ENCODE assay signal across 9 cellular contexts in the genomic region with DNA sequence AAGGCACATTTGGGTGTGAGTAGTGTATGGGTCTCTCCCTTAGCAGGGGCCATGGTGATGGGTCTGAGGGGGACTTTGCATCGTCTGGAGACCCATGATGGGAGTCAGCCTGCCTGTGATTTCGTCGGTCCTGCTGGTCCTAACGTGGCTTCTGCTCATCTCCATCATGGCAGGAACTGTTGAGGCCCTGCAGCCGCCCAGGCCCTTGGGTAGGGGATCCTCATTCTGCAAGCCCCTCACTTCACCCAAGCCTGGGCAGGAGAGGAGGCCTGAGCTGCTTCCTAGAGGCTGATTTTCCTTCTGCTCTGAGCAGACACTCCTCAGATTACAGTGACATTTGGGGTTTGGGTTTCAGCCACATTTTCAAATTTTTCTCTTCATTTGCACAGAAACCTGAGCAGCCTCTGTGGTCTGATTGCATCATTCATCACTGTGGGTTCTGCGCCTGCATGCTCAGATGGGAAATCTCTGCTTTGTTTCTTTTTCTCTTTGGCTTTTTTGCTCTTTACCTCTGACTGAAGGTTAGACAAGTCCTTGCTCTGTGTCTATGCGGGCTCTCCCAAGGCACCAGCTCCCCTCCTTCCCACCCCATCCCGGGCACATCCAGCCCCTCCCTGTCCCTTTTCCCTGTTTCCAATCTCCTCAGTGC.
A peak's percentile ranks its signal among the peaks of the same experiment; 100 is the strongest.
DNase-seq lines count a peak whose midpoint lies in the region; ATAC-seq and TF ChIP-seq lines count a peak whose summit lies in the region.
"Had no signal": no experiment of that assay in that cellular context is flagged by ENCODE, and none has a peak within 500 bp of the region (broad histone marks: within the 10 kb centered on the region; RNA-seq: fewer than 3 reads in every experiment).

No MANE protein-coding gene starts in this region.

- H3K4me1 Mint-ChIP-seq in activated T-cell treated with anti-CD3 and anti-CD28 coated beads, Interleukin-2, amount 50 U/mL, for 72 hours (ENCODE audit: low read depth) = peaks cover 25% of the 10 kb centered on the region
- no peaks in the 10 kb centered on the region for H3K4me1 Mint-ChIP-seq in endothelial cell (ENCODE audit: unreplicated experiment)

- peak overlapping the region; percentile 47 for H3K27ac Mint-ChIP-seq in activated T-cell treated with anti-CD3 and anti-CD28 coated beads, Interleukin-2, amount 50 U/mL, for 72 hours
- H3K27ac Mint-ChIP-seq in endothelial cell (ENCODE audit: unreplicated experiment) = no peak overlapping the region

- TF ChIP-seq EP300 in transverse colon (IDR thresholded peaks at IDR 0.05; ENCODE audit: low read depth) = no peak

- TF ChIP-seq CTCF in GM10266 (IDR thresholded peaks at IDR 0.05; ENCODE audit: control insufficient read depth, insufficient read depth, low read depth, missing control alignments) (no peak), osteoblast (IDR thresholded peaks at IDR 0.05; ENCODE audit: extremely low read depth, low read depth, low read length) (no peak), endothelial cell (IDR thresholded peaks at IDR 0.05; ENCODE audit: unreplicated experiment) (no peak), transverse colon (IDR thresholded peaks at IDR 0.05) (no peak)

- H3K36me3 Mint-ChIP-seq in activated T-cell treated with anti-CD3 and anti-CD28 coated beads, Interleukin-2, amount 50 U/mL, for 72 hours (ENCODE audit: insufficient read depth in 2 of 2) = no peaks in the 10 kb centered on the region
- H3K36me3 Mint-ChIP-seq in endothelial cell (ENCODE audit: low read depth, unreplicated experiment) = no peaks in the 10 kb centered on the region

- ATAC-seq in GM21390 (IDR thresholded peaks at IDR 0.05; ENCODE audit: unreplicated experiment) = peak; percentile 93
- ATAC-seq in HG03565 (IDR thresholded peaks at IDR 0.05; ENCODE audit: unreplicated experiment) = peak; percentile 86
- ATAC-seq in activated T-cell treated with anti-CD3 and anti-CD28 coated beads, Interleukin-2, amount 50 U/mL, for 72 hours (replicated peaks in 1 of 2) = peak; percentile 74 to 82

- intact Hi-C loops in transverse colon (cut with DNase I; ENCODE audit: low total_unique reads) = no loop called here

- no peak overlapping the region for H3K27ac ChIP-seq in osteoblast (ENCODE audit: low read depth, low read length)
- H3K27ac ChIP-seq in transverse colon = no peak overlapping the region
- H3K27ac ChIP-seq: Peyer's patch had no signal

- H3K4me3 ChIP-seq in osteoblast (ENCODE audit: insufficient read depth, low read length) (peak overlapping the region; percentile 14), transverse colon (no peak overlapping the region)
- H3K4me3 ChIP-seq: Peyer's patch had no signal

- H3K4me2 ChIP-seq in osteoblast (ENCODE audit: insufficient read depth, low read length) = peak overlapping the region; percentile 53

- DNase-seq in GM10266 (ENCODE audit: extremely low spot score) = peak; percentile 62
- peak; percentile 51 to 58 for DNase-seq in activated T-cell treated with anti-CD3 and anti-CD28 coated beads, Interleukin-2, amount 50 U/mL, for 72 hours
- DNase-seq in osteoblast (ENCODE audit: insufficient read length, low spot score, missing footprints) = peak; percentile 98
- no peak for DNase-seq in endothelial cell (ENCODE audit: low spot score)
- DNase-seq in COR-L47 (lab: John Stamatoyannopoulos, UW) = no peak
- no peak for DNase-seq in transverse colon

- no peaks in the 10 kb centered on the region for H4K20me1 ChIP-seq in osteoblast (ENCODE audit: insufficient read depth, low read length)

- H3K79me2 ChIP-seq in osteoblast (ENCODE audit: insufficient read depth, low read length) = no peaks in the 10 kb centered on the region

- H3K4me1 ChIP-seq in osteoblast (ENCODE audit: insufficient read depth, low read length) = peaks cover 23% of the 10 kb centered on the region
- peaks cover 0 to 4% (median 0%) of the 10 kb centered on the region in 4 donors for H3K4me1 ChIP-seq in transverse colon
- H3K4me1 ChIP-seq: Peyer's patch had no signal

- peak overlapping the region; percentile 63 to 72 for H3K4me3 Mint-ChIP-seq in activated T-cell treated with anti-CD3 and anti-CD28 coated beads, Interleukin-2, amount 50 U/mL, for 72 hours
- no peak overlapping the region for H3K4me3 Mint-ChIP-seq in endothelial cell (ENCODE audit: unreplicated experiment)

- peaks cover 6% of the 10 kb centered on the region for H3K27me3 ChIP-seq in osteoblast (ENCODE audit: insufficient read depth, low read length)
- no peaks in the 10 kb centered on the region for H3K27me3 ChIP-seq in transverse colon
- H3K27me3 ChIP-seq: Peyer's patch had no signal

- WGBS in transverse colon (ENCODE audit: low coverage in 1 of 2), 2 donors = 70% methylated on average over 8 of the region's 8 CpGs; no CpG with 5 or more reads in 1 of the 2 donors

- H3K9me3 Mint-ChIP-seq in activated T-cell treated with anti-CD3 and anti-CD28 coated beads, Interleukin-2, amount 50 U/mL, for 72 hours = no peaks in the 10 kb centered on the region
- no peaks in the 10 kb centered on the region for H3K9me3 Mint-ChIP-seq in endothelial cell (ENCODE audit: unreplicated experiment)

- peaks cover 14% of the 10 kb centered on the region for H3K27me3 Mint-ChIP-seq in activated T-cell treated with anti-CD3 and anti-CD28 coated beads, Interleukin-2, amount 50 U/mL, for 72 hours (ENCODE audit: low read depth)
- peaks cover 9% of the 10 kb centered on the region for H3K27me3 Mint-ChIP-seq in endothelial cell (ENCODE audit: unreplicated experiment)

- no peaks in the 10 kb centered on the region for H3K36me3 ChIP-seq in osteoblast (ENCODE audit: insufficient read depth, low read length)
- H3K36me3 ChIP-seq in transverse colon = no peaks in the 10 kb centered on the region
- H3K36me3 ChIP-seq: Peyer's patch had no signal

- in situ Hi-C loops in transverse colon (cut with MboI; ENCODE audit: low pct_ligation_motif_present in 1 of 4, low pct_unique_long_range_greater_than_20kb in 1 of 4, low sequenced_read_pairs in 3 of 4) = no loop called here

- H3K9me3 ChIP-seq in osteoblast (ENCODE audit: low read depth, low read length) (no peaks in the 10 kb centered on the region), transverse colon (no peaks in the 10 kb centered on the region)
- H3K9me3 ChIP-seq: Peyer's patch had no signal

- no peak for TF ChIP-seq POLR2A in transverse colon (IDR thresholded peaks at IDR 0.05)

- no peak overlapping the region for H2AFZ ChIP-seq in osteoblast (ENCODE audit: low read length)

Comparison
In these comparisons a context has a peak if more than half of its experiments do, and no peak if none do; other contexts are left out.
1. DNase-seq: peak in GM10266 (single experiment), activated T-cell treated with anti-CD3 and anti-CD28 coated beads, Interleukin-2, amount 50 U/mL, for 72 hours (2 of 2) and osteoblast (single experiment); none in endothelial cell (single experiment), COR-L47 (single experiment) and transverse colon (single experiment).
2. Peak in every context shown above with its lines, with median percentiles within 50 percentile points of each other: ATAC-seq.